Comparison of ENCODE assay signal across 8 cellular contexts in genomic region chr4:74228691-74229640, GRCh38.
DNase-seq lines count a peak whose midpoint lies in the region; ATAC-seq and TF ChIP-seq lines count a peak whose summit lies in the region.

No MANE protein-coding gene starts in this region.

- H3K79me2 ChIP-seq in Karpas-422 (ENCODE audit: low read length) = no peaks in the 10 kb centered on the region

- peaks cover 0 to 1% (median 0%) of the 10 kb centered on the region in 3 donors for H3K4me1 Mint-ChIP-seq in T-cell

- no peak overlapping the region for H3K4me3 Mint-ChIP-seq in T-cell

- H3K27ac ChIP-seq in Karpas-422 (ENCODE audit: low read length) = no peak overlapping the region

- peak; percentile 74 for TF ChIP-seq CTCF in GM10266 (IDR thresholded peaks at IDR 0.05; ENCODE audit: control insufficient read depth, insufficient read depth, low read depth, missing control alignments)

- H3K4me3 ChIP-seq in Karpas-422 (ENCODE audit: low read length) (no peak overlapping the region), adipocyte (ENCODE audit: low read length) (no peak overlapping the region)

- ATAC-seq in GM21717 (IDR thresholded peaks at IDR 0.05; ENCODE audit: unreplicated experiment) (peak; percentile 86), T-cell (replicated peaks in 1 of 4) (peak; percentile 52 to 78 (median 66))

- peaks cover 4% of the 10 kb centered on the region for H3K36me3 Mint-ChIP-seq in T-cell

- H2AFZ ChIP-seq in Karpas-422 (ENCODE audit: low read length) = no peak overlapping the region

- H3K9me2 ChIP-seq in Karpas-422 (replicated peaks; ENCODE audit: insufficient read depth, low read length) = no peaks in the 10 kb centered on the region

- H3K27me3 ChIP-seq in Karpas-422 (ENCODE audit: low read length) (no peaks in the 10 kb centered on the region), adipocyte (replicated peaks; ENCODE audit: control insufficient read depth, insufficient read depth, low read length) (no peaks in the 10 kb centered on the region)

- no peak overlapping the region for H3K9ac ChIP-seq in Karpas-422 (ENCODE audit: low read length)
- no peak overlapping the region for H3K9ac ChIP-seq in adipocyte (ENCODE audit: low read length)

- no peaks in the 10 kb centered on the region for H3K9me3 Mint-ChIP-seq in T-cell

- no peaks in the 10 kb centered on the region for H3K4me1 ChIP-seq in Karpas-422 (ENCODE audit: low read length)
- H3K4me1 ChIP-seq in adipocyte (ENCODE audit: control insufficient read depth, insufficient read depth, low read length) = peaks cover 15% of the 10 kb centered on the region

- POLR2A ChIA-PET in T-cell (lab: Charles Lee) = interaction anchor here in 1 of 2 donors (0.6 kb wide), 1 partner anchor 91 kb away, joined by 3 read pairs; no protein-coding TSS in a partner anchor

- H3K9me3 ChIP-seq in Karpas-422 (ENCODE audit: low read length) (no peaks in the 10 kb centered on the region), adipocyte (ENCODE audit: control insufficient read depth, low read length) (no peaks in the 10 kb centered on the region)

- no peak overlapping the region for H3K4me2 ChIP-seq in Karpas-422 (ENCODE audit: low read depth, low read length, poor library complexity, severe bottlenecking)

- H3K27me3 Mint-ChIP-seq in T-cell = no peaks in the 10 kb centered on the region

- H3K36me3 ChIP-seq in Karpas-422 (ENCODE audit: insufficient read depth, low read length) = no peaks in the 10 kb centered on the region
- no peaks in the 10 kb centered on the region for H3K36me3 ChIP-seq in adipocyte (ENCODE audit: control insufficient read depth, insufficient read depth, low read length, severe bottlenecking)

- H3K27ac Mint-ChIP-seq in T-cell = no peak overlapping the region

- no peaks in the 10 kb centered on the region for H4K20me1 ChIP-seq in Karpas-422 (ENCODE audit: insufficient read depth, low read depth, low read length)

- CTCF ChIA-PET in T-cell (lab: Charles Lee) = interaction anchor here (0.6 to 3.6 kb wide), 23 partner anchors 15 to 443 kb away, joined by 3 to 17 read pairs (median 4); partner anchors contain the start of genes AREG (in 1 of the 2) and EPGN (in 1 of the 2)

- DNase-seq in GM10266 (ENCODE audit: extremely low spot score) (peak; percentile 40), Karpas-422 (peak; percentile 92), T-cell (peak; percentile 19 to 72 (median 62)), adipocyte (ENCODE audit: low read depth) (peak; percentile 86), iPS DF 4.7 (ENCODE audit: extremely low read depth, low spot score) (peak; percentile 78), DMS79 (lab: John Stamatoyannopoulos, UW) (no peak)
- DNase-seq in stimulated activated CD4-positive, alpha-beta T cell treated with anti-CD3 and anti-CD28 coated beads, Interleukin-15, amount 100 ng/mL, for 48 hours (ENCODE audit: low read depth in 2 of 2) = peak; percentile 60 to 70
